18 cellular contexts compared by ENCODE assay signal in the genomic region with DNA sequence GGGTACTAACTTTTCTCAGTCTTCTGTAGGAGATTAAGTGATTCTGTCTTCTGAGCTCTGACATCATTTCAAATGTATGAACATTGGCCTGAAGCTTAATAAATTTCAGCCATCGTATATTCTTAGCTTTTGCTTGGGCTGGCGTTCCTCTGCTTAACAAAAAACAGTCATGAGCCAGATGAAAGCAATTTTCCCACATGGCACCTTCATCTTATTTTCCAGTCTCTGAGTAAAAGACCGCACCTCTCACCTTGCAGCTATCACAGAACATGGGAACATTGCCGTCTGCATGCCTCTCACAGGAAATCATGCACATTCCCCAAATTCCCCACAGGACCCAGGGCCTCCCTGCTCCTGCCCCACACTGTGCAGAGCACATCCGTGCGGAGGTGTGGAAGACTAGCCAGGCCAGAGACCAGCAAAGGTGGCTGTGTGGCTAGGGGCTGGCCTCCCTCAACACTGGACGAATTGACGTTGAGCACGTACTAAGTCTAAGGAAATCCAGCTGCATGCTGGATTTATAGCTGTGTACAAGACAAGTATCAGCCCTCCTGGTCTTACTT.
A peak's percentile ranks its signal among the peaks of the same experiment; 100 is the strongest.
DNase-seq lines count a peak whose midpoint lies in the region; TF ChIP-seq lines count a peak whose summit lies in the region.
"Had no signal": no experiment of that assay in that cellular context is flagged by ENCODE, and none has a peak within 500 bp of the region (broad histone marks: within the 10 kb centered on the region; RNA-seq: fewer than 3 reads in every experiment).

No MANE protein-coding gene starts in this region.

- intact Hi-C loops in ascending aorta (cut with DNase I): loop anchor here (2.0 kb wide), 1 partner anchor 19 kb away; no protein-coding TSS in a partner anchor

- TF ChIP-seq CTCF in ascending aorta (IDR thresholded peaks at IDR 0.05): no peak
- TF ChIP-seq CTCF in glutamatergic neuron (IDR thresholded peaks at IDR 0.05; ENCODE audit: partially characterized antibody, unreplicated experiment): no peak

- no peak overlapping the region for H3K27ac Mint-ChIP-seq in glutamatergic neuron (ENCODE audit: unreplicated experiment)

- H3K27ac ChIP-seq in ascending aorta: peak overlapping the region; percentile 55 to 66
- H3K27ac ChIP-seq in rectal smooth muscle tissue (ENCODE audit: low read depth, low read length): peak overlapping the region; percentile 80
- H3K27ac ChIP-seq: neutrophil, SJCRH30 had no signal

- no peaks in the 10 kb centered on the region for H3K9me3 ChIP-seq in ascending aorta
- H3K9me3 ChIP-seq: neutrophil, SJCRH30 had no signal

- no peak overlapping the region for H3K9ac ChIP-seq in rectal smooth muscle tissue (ENCODE audit: low read length)

- H3K4me1 ChIP-seq in ascending aorta (peaks cover 0 to 26% of the 10 kb centered on the region in 2 donors), rectal smooth muscle tissue (ENCODE audit: control insufficient read depth, insufficient read depth, low read length) (peaks cover 12% of the 10 kb centered on the region)
- H3K4me1 ChIP-seq: SJCRH30 had no signal

- no peaks in the 10 kb centered on the region for H3K27me3 ChIP-seq in ascending aorta
- no peaks in the 10 kb centered on the region for H3K27me3 ChIP-seq in rectal smooth muscle tissue (ENCODE audit: control insufficient read depth, insufficient read depth, low read length)
- H3K27me3 ChIP-seq: neutrophil, SJCRH30 had no signal

- H3K27me3 Mint-ChIP-seq in glutamatergic neuron (ENCODE audit: unreplicated experiment): no peaks in the 10 kb centered on the region

- H3K4me3 Mint-ChIP-seq in glutamatergic neuron (ENCODE audit: unreplicated experiment): no peak overlapping the region

- peaks cover 5% of the 10 kb centered on the region for H3K9me3 Mint-ChIP-seq in glutamatergic neuron (ENCODE audit: unreplicated experiment)

- H3K36me3 Mint-ChIP-seq in glutamatergic neuron (ENCODE audit: unreplicated experiment): no peaks in the 10 kb centered on the region

- no peaks in the 10 kb centered on the region for H3K36me3 ChIP-seq in ascending aorta
- H3K36me3 ChIP-seq in rectal smooth muscle tissue (ENCODE audit: control insufficient read depth, insufficient read depth, low read length): no peaks in the 10 kb centered on the region
- H3K36me3 ChIP-seq: neutrophil, SJCRH30 had no signal

- peaks cover 7% of the 10 kb centered on the region for H3K4me1 Mint-ChIP-seq in glutamatergic neuron (ENCODE audit: low read depth, unreplicated experiment)

- no peak overlapping the region for H3K4me3 ChIP-seq in ascending aorta
- H3K4me3 ChIP-seq in rectal smooth muscle tissue (ENCODE audit: low read length): no peak overlapping the region
- H3K4me3 ChIP-seq: SJCRH30 had no signal

- DNase-seq in EH (ENCODE audit: low read depth) (peak; percentile 78), ascending aorta (ENCODE audit: low spot score in 2 of 2) (no peak), glomerular visceral epithelial cell (ENCODE audit: extremely low spot score) (peak; percentile 41), NOMO-1 treated with dmso at 0.1 percent for 144 hours (lab: John Stamatoyannopoulos, UW; ENCODE audit: unreplicated experiment) (no peak), glutamatergic neuron (no peak), NCI-H345 (lab: John Stamatoyannopoulos, UW) (no peak), activated gamma-delta T cell treated with Interleukin-2 at 50 U/mL for 16 hours (no peak)
- DNase-seq: activated CD4-positive, alpha-beta T cell treated with anti-CD3 and anti-CD28 coated beads for 1 hour; activated effector memory CD4-positive, alpha-beta T cell treated with anti-CD3 and anti-CD28 coated beads, Interleukin-2, amount 50 U/mL, for 16 hours; aorta; erythroblast; NCI-H187 treated with DMSO at 0.1 percent for 48 hours; NCI-H510A treated with DMSO at 0.1 percent for 48 hours; right cardiac atrium; SJCRH30; T1000 had no signal

Comparison
In these comparisons a context has a peak if more than half of its experiments do, and no peak if none do; other contexts are left out.
1. DNase-seq: peak in EH (single experiment) and glomerular visceral epithelial cell (single experiment); none in ascending aorta (0 of 2), NOMO-1 treated with dmso at 0.1 percent for 144 hours (single experiment), glutamatergic neuron (single experiment), NCI-H345 (single experiment) and activated gamma-delta T cell treated with Interleukin-2 at 50 U/mL for 16 hours (single experiment).